8 cellular contexts compared by ENCODE assay signal in genomic region chr9:123322771-123323481, GRCh38. TPM values are rescaled to one million over a fixed set of nuclear protein-coding genes. Genes with fewer than 3 reads are reported as not detected.
A peak's percentile ranks its signal among the peaks of the same experiment; 100 is the strongest.
DNase-seq lines count a peak whose midpoint lies in the region; ATAC-seq lines count a peak whose summit lies in the region.

No MANE protein-coding gene starts in this region.

- intact Hi-C loops in Right ventricle myocardium superior (cut with DNase I) (no loop called here), posterior vena cava (cut with DNase I) (no loop called here)

- DNase-seq in activated CD4-positive, alpha-beta T cell treated with anti-CD3 and anti-CD28 coated beads for 1 hour = peak; percentile 38
- DNase-seq in Right ventricle myocardium superior (no peak), foreskin melanocyte (no peak), posterior vena cava (ENCODE audit: low spot score) (no peak), C1 segment of cervical spinal cord (lab: John Stamatoyannopoulos, UW) (no peak)
- DNase-seq in stimulated activated CD8-positive, alpha-beta memory T cell treated with anti-CD3 and anti-CD28 coated beads, Interleukin-7, amount 100 ng/mL, for 24 hours (ENCODE audit: low read depth) = peak; percentile 24

- ATAC-seq in GM18909 (IDR thresholded peaks at IDR 0.05; ENCODE audit: poor library complexity, unreplicated experiment) (peak; percentile 69), HG03196 (IDR thresholded peaks at IDR 0.05; ENCODE audit: unreplicated experiment) (peak; percentile 48), Right ventricle myocardium superior (ENCODE audit: poor library complexity) (peak; percentile 78)

RNA-seq across cellular contexts. Expression of gene CRB2, which starts 33.1 kb away (rescaled TPM):
- total RNA-seq in Right ventricle myocardium superior = not detected
- total RNA-seq in posterior vena cava = under 1 TPM in 1 of 2 donors, not detected in 1; 0.05 TPM

RNA-seq across cellular contexts. Expression of gene STRBP, which starts 54.5 kb away (rescaled TPM):
- total RNA-seq in Right ventricle myocardium superior (20.3 TPM), posterior vena cava (1 to 10 TPM; 3.7 to 7.9 TPM)

Comparison
In these comparisons a context has a peak if more than half of its experiments do, and no peak if none do; other contexts are left out.
1. DNase-seq: peak in activated CD4-positive, alpha-beta T cell treated with anti-CD3 and anti-CD28 coated beads for 1 hour (single experiment) and stimulated activated CD8-positive, alpha-beta memory T cell treated with anti-CD3 and anti-CD28 coated beads, Interleukin-7, amount 100 ng/mL, for 24 hours (single experiment); none in Right ventricle myocardium superior (single experiment), foreskin melanocyte (single experiment), posterior vena cava (single experiment) and C1 segment of cervical spinal cord (0 of 14).
2. Peak in every context shown above with its lines, with median percentiles within 50 percentile points of each other: ATAC-seq.